In genomic region chr7:151087247-151088018, GRCh38 we compare ENCODE assay signal across 1 cellular context.
TF ChIP-seq lines count a peak whose summit lies in the region.

No MANE protein-coding gene starts in this region.

TF ChIP-seq in HepG2, 621 proteins besides CTCF, POLR2A, EP300 and RAD21 (continued from another document and continues in another):
- peak; percentile 81; the same call in 1 of the 2 replicates for TF ChIP-seq ARID4A (CRISPR knock-in tag; IDR thresholded peaks at IDR 0.05; ENCODE audit: borderline replicate concordance)
- TF ChIP-seq ZNF597 (CRISPR knock-in tag; IDR thresholded peaks at IDR 0.05): no peak
- no peak for TF ChIP-seq ELK4 (CRISPR knock-in tag; IDR thresholded peaks at IDR 0.05; ENCODE audit: borderline replicate concordance)
- no peak; the same call in 1 of the 2 replicates for TF ChIP-seq ZNF33B (CRISPR knock-in tag; IDR thresholded peaks at IDR 0.05)
- no peak for TF ChIP-seq SSRP1 (CRISPR knock-in tag; IDR thresholded peaks at IDR 0.05)
- 0 out of 2 replicates have a peak, but pooled peaks have one; percentile 42 for TF ChIP-seq ZHX1 (CRISPR knock-in tag; IDR thresholded peaks at IDR 0.05; ENCODE audit: low read depth)
- no peak for TF ChIP-seq PHB2 (IDR thresholded peaks at IDR 0.05; ENCODE audit: partially characterized antibody)
- TF ChIP-seq ZNF879 (CRISPR knock-in tag; IDR thresholded peaks at IDR 0.05): no peak
- no peak for TF ChIP-seq ZNF775 (CRISPR knock-in tag; IDR thresholded peaks at IDR 0.05; ENCODE audit: borderline replicate concordance)
- no peak for TF ChIP-seq ZNF7 (CRISPR knock-in tag; IDR thresholded peaks at IDR 0.05)
- TF ChIP-seq PRPF4 (IDR thresholded peaks at IDR 0.05; ENCODE audit: low read depth, low read length, poor library complexity, severe bottlenecking): no peak
- TF ChIP-seq TARDBP (CRISPR knock-in tag; IDR thresholded peaks at IDR 0.05): no peak; the same call in 1 of the 2 replicates
- TF ChIP-seq POLR2AphosphoS5 (IDR thresholded peaks at IDR 0.05; ENCODE audit: low read depth, low read length): no peak
- TF ChIP-seq PRMT3 (CRISPR knock-in tag; IDR thresholded peaks at IDR 0.05; ENCODE audit: borderline replicate concordance, low read depth): 0 out of 2 replicates have a peak, but pooled peaks have one; percentile 78
- no peak; the same call in 1 of the 2 replicates for TF ChIP-seq HDAC1 (CRISPR knock-in tag; IDR thresholded peaks at IDR 0.05)
- no peak for TF ChIP-seq TRAFD1 (CRISPR knock-in tag; IDR thresholded peaks at IDR 0.05; ENCODE audit: borderline replicate concordance)
- no peak for TF ChIP-seq MAFK (conservative IDR thresholded peaks at IDR 0.05 in 1 of 2, IDR thresholded peaks at IDR 0.05 in 1 of 2; ENCODE audit: low read length in 2 of 2)
- TF ChIP-seq NFE2 (CRISPR knock-in tag; IDR thresholded peaks at IDR 0.05): no peak
- no peak for TF ChIP-seq ZNF850 (CRISPR knock-in tag; conservative IDR thresholded peaks at IDR 0.05)
- TF ChIP-seq SOX6 (IDR thresholded peaks at IDR 0.05): no peak
- TF ChIP-seq SOX6 (CRISPR knock-in tag; IDR thresholded peaks at IDR 0.05): peak; percentile 18; the same call in 1 of the 2 replicates
- TF ChIP-seq ZNF746 (CRISPR knock-in tag; IDR thresholded peaks at IDR 0.05): no peak; the same call in 1 of the 2 replicates
- no peak for TF ChIP-seq SCMH1 (CRISPR knock-in tag; IDR thresholded peaks at IDR 0.05; ENCODE audit: borderline replicate concordance)
- no peak for TF ChIP-seq ZBTB37 (CRISPR knock-in tag; IDR thresholded peaks at IDR 0.05)
- TF ChIP-seq PRDM10 (CRISPR knock-in tag; IDR thresholded peaks at IDR 0.05; ENCODE audit: low read depth): no peak
- no peak for TF ChIP-seq SALL2 (CRISPR knock-in tag; IDR thresholded peaks at IDR 0.05)
- no peak for TF ChIP-seq KLF16 (CRISPR knock-in tag; IDR thresholded peaks at IDR 0.05)
- no peak for TF ChIP-seq ZNF672 (CRISPR knock-in tag; IDR thresholded peaks at IDR 0.05)
- TF ChIP-seq RELA (CRISPR knock-in tag; IDR thresholded peaks at IDR 0.05): no peak
- 0 out of 2 replicates have a peak, but pooled peaks have one; percentile 12 for TF ChIP-seq SNAPC4 (CRISPR knock-in tag; IDR thresholded peaks at IDR 0.05)
- TF ChIP-seq JARID2 (CRISPR knock-in tag; IDR thresholded peaks at IDR 0.05; ENCODE audit: insufficient replicate concordance): no peak
- no peak for TF ChIP-seq MTF2 (CRISPR knock-in tag; IDR thresholded peaks at IDR 0.05; ENCODE audit: borderline replicate concordance)
- no peak for TF ChIP-seq CHD2 (IDR thresholded peaks at IDR 0.05; ENCODE audit: low read depth, low read length)
